16 cellular contexts compared by ENCODE assay signal in genomic region chr4:182015893-182016292, GRCh38.
A peak's percentile ranks its signal among the peaks of the same experiment; 100 is the strongest.
DNase-seq lines count a peak whose midpoint lies in the region; ATAC-seq, FAIRE-seq and TF ChIP-seq lines count a peak whose summit lies in the region.
"Had no signal": no experiment of that assay in that cellular context is flagged by ENCODE, and none has a peak within 500 bp of the region (broad histone marks: within the 10 kb centered on the region; RNA-seq: fewer than 3 reads in every experiment).

No MANE protein-coding gene starts in this region.

- no peaks in the 10 kb centered on the region for H3K79me2 ChIP-seq in smooth muscle cell (ENCODE audit: low read depth)
- no peaks in the 10 kb centered on the region for H3K79me2 ChIP-seq in neural progenitor cell (ENCODE audit: low read depth)
- H3K79me2 ChIP-seq: hepatocyte had no signal

- H4K20me1 ChIP-seq in smooth muscle cell (ENCODE audit: low read depth) (no peaks in the 10 kb centered on the region), neural progenitor cell (ENCODE audit: low read depth) (no peaks in the 10 kb centered on the region)

- TF ChIP-seq CTCF in GM13976 (IDR thresholded peaks at IDR 0.05; ENCODE audit: borderline replicate concordance, control extremely low read depth, extremely low read depth, insufficient read depth, missing control alignments) (no peak), epithelial cell of esophagus (IDR thresholded peaks at IDR 0.05; ENCODE audit: insufficient read depth, low read depth, low read length, missing control alignments) (no peak), smooth muscle cell (IDR thresholded peaks at IDR 0.05; ENCODE audit: borderline replicate concordance, insufficient read depth, poor library complexity, severe bottlenecking) (no peak), neural progenitor cell (IDR thresholded peaks at IDR 0.05) (no peak)

- in situ Hi-C loops in GM13976 (cut with MboI; ENCODE audit: low sequenced_read_pairs, unreplicated experiment): no loop called here

- no peaks in the 10 kb centered on the region for H3F3A ChIP-seq in smooth muscle cell (ENCODE audit: low read depth)
- no peaks in the 10 kb centered on the region for H3F3A ChIP-seq in neural progenitor cell (ENCODE audit: low read depth)

- WGBS in smooth muscle cell (ENCODE audit: low lambda C conversion rate): 2% methylated on average over 6 of the region's 6 CpGs

- H3K9me3 Mint-ChIP-seq in neural progenitor cell: no peaks in the 10 kb centered on the region
- no peaks in the 10 kb centered on the region for H3K9me3 Mint-ChIP-seq in activated CD8-positive, alpha-beta T cell treated with anti-CD3 and anti-CD28 coated beads, Interleukin-2, amount 10 ng/mL, durations not matched to agents 7 days and 5 days (ENCODE audit: insufficient read depth)

- DNase-seq in GM13976 (ENCODE audit: low spot score) (peak; percentile 53), HTR-8/SVneo (ENCODE audit: insufficient read length, low spot score) (peak; percentile 48), epithelial cell of esophagus (ENCODE audit: low read depth) (peak; percentile 42), smooth muscle cell (lab: John Stamatoyannopoulos, UW; ENCODE audit: unreplicated experiment) (no peak), neural progenitor cell (ENCODE audit: low spot score) (no peak)
- no peak for DNase-seq in activated CD4-positive, CD25-positive, alpha-beta regulatory T cell (lab: John Stamatoyannopoulos, UW)
- no peak for DNase-seq in activated CD8-positive, alpha-beta T cell treated with anti-CD3 and anti-CD28 coated beads, Interleukin-2, amount 10 ng/mL, durations not matched to agents 7 days and 5 days
- DNase-seq: activated naive CD4-positive, alpha-beta T cell treated with anti-CD3 and anti-CD28 coated beads for 36 hours; CD4-positive, CD25-positive, alpha-beta regulatory T cell; right lobe of liver; stimulated activated naive CD4-positive, alpha-beta T cell; uterus had no signal

- H3K9ac ChIP-seq in smooth muscle cell (ENCODE audit: low read depth) (peak overlapping the region; percentile 48), neural progenitor cell (no peak overlapping the region)

- peaks cover 8% of the 10 kb centered on the region for H3K27me3 Mint-ChIP-seq in neural progenitor cell (ENCODE audit: insufficient read depth, low read depth)
- H3K27me3 Mint-ChIP-seq in activated CD8-positive, alpha-beta T cell treated with anti-CD3 and anti-CD28 coated beads, Interleukin-2, amount 10 ng/mL, durations not matched to agents 7 days and 5 days (ENCODE audit: low read depth): no peaks in the 10 kb centered on the region
- H3K27me3 Mint-ChIP-seq: CD4-positive, CD25-positive, alpha-beta regulatory T cell had no signal

- H3K4me3 ChIP-seq in epithelial cell of esophagus (ENCODE audit: low read length) (no peak overlapping the region), smooth muscle cell (no peak overlapping the region), neural progenitor cell (no peak overlapping the region)
- H3K4me3 ChIP-seq: hepatocyte, right lobe of liver, uterus had no signal

- H3K4me3 Mint-ChIP-seq in neural progenitor cell: no peak overlapping the region
- no peak overlapping the region for H3K4me3 Mint-ChIP-seq in activated CD8-positive, alpha-beta T cell treated with anti-CD3 and anti-CD28 coated beads, Interleukin-2, amount 10 ng/mL, durations not matched to agents 7 days and 5 days
- H3K4me3 Mint-ChIP-seq: activated naive CD4-positive, alpha-beta T cell treated with anti-CD3 and anti-CD28 coated beads for 36 hours; CD4-positive, CD25-positive, alpha-beta regulatory T cell; nephron had no signal

- H3K9me3 ChIP-seq in smooth muscle cell (replicated peaks; ENCODE audit: low read depth) (no peaks in the 10 kb centered on the region), neural progenitor cell (ENCODE audit: low read depth) (no peaks in the 10 kb centered on the region)
- H3K9me3 ChIP-seq: right lobe of liver, uterus had no signal

- H3K36me3 Mint-ChIP-seq in neural progenitor cell: peaks cover 5% of the 10 kb centered on the region
- no peaks in the 10 kb centered on the region for H3K36me3 Mint-ChIP-seq in activated CD8-positive, alpha-beta T cell treated with anti-CD3 and anti-CD28 coated beads, Interleukin-2, amount 10 ng/mL, durations not matched to agents 7 days and 5 days (ENCODE audit: low read depth)
- H3K36me3 Mint-ChIP-seq: CD4-positive, CD25-positive, alpha-beta regulatory T cell had no signal

- peak overlapping the region; percentile 56 for H3K4me2 ChIP-seq in smooth muscle cell
- H3K4me2 ChIP-seq in neural progenitor cell: no peak overlapping the region
- H3K4me2 ChIP-seq: hepatocyte had no signal

- POLR2A ChIA-PET in activated CD8-positive, alpha-beta T cell treated with anti-CD3 and anti-CD28 coated beads, Interleukin-2, amount 10 ng/mL, durations not matched to agents 7 days and 5 days (lab: Charles Lee): no interaction called here

- no peak for ATAC-seq in activated CD8-positive, alpha-beta T cell treated with anti-CD3 and anti-CD28 coated beads, Interleukin-2, amount 10 ng/mL, durations not matched to agents 7 days and 5 days
- ATAC-seq: right lobe of liver had no signal

- peak; percentile 49 for FAIRE-seq in HTR-8/SVneo (lab: Jason Lieb, UNC)
- FAIRE-seq: endometrium, G401.6 had no signal

- no peaks in the 10 kb centered on the region for H3K36me3 ChIP-seq in smooth muscle cell (ENCODE audit: low read depth)
- H3K36me3 ChIP-seq in neural progenitor cell: no peaks in the 10 kb centered on the region
- H3K36me3 ChIP-seq: right lobe of liver, uterus had no signal

- H3K4me1 ChIP-seq in smooth muscle cell (ENCODE audit: low read depth) (no peaks in the 10 kb centered on the region), neural progenitor cell (no peaks in the 10 kb centered on the region)
- H3K4me1 ChIP-seq: right lobe of liver, uterus had no signal

- H3K27me3 ChIP-seq in smooth muscle cell (ENCODE audit: low read depth) (no peaks in the 10 kb centered on the region), neural progenitor cell (no peaks in the 10 kb centered on the region)
- H3K27me3 ChIP-seq: hepatocyte, right lobe of liver, uterus had no signal

- H3K27ac Mint-ChIP-seq in neural progenitor cell: no peak overlapping the region
- no peak overlapping the region for H3K27ac Mint-ChIP-seq in activated CD8-positive, alpha-beta T cell treated with anti-CD3 and anti-CD28 coated beads, Interleukin-2, amount 10 ng/mL, durations not matched to agents 7 days and 5 days
- H3K27ac Mint-ChIP-seq: activated naive CD4-positive, alpha-beta T cell treated with anti-CD3 and anti-CD28 coated beads for 36 hours; CD4-positive, CD25-positive, alpha-beta regulatory T cell; nephron had no signal

- CTCF ChIA-PET in activated CD8-positive, alpha-beta T cell treated with anti-CD3 and anti-CD28 coated beads, Interleukin-2, amount 10 ng/mL, durations not matched to agents 7 days and 5 days (lab: Charles Lee): no interaction called here

- peaks cover 7% of the 10 kb centered on the region for H3K4me1 Mint-ChIP-seq in neural progenitor cell
- H3K4me1 Mint-ChIP-seq in activated CD8-positive, alpha-beta T cell treated with anti-CD3 and anti-CD28 coated beads, Interleukin-2, amount 10 ng/mL, durations not matched to agents 7 days and 5 days (ENCODE audit: low read depth): no peaks in the 10 kb centered on the region
- H3K4me1 Mint-ChIP-seq: CD4-positive, CD25-positive, alpha-beta regulatory T cell; nephron had no signal

- H2AFZ ChIP-seq in smooth muscle cell (ENCODE audit: low read depth) (peak overlapping the region; percentile 31), neural progenitor cell (replicated peaks) (no peak overlapping the region)
- H2AFZ ChIP-seq: hepatocyte had no signal

- H3K27ac ChIP-seq in smooth muscle cell (ENCODE audit: low read depth): peak overlapping the region; percentile 92
- H3K27ac ChIP-seq in neural progenitor cell: no peak overlapping the region
- H3K27ac ChIP-seq: hepatocyte, right lobe of liver, uterus had no signal

Comparison
In these comparisons a context has a peak if more than half of its experiments do, and no peak if none do; other contexts are left out.
1. DNase-seq: peak in GM13976 (single experiment), HTR-8/SVneo (single experiment) and epithelial cell of esophagus (single experiment); none in smooth muscle cell (single experiment), activated CD4-positive, CD25-positive, alpha-beta regulatory T cell (0 of 4), neural progenitor cell (single experiment) and activated CD8-positive, alpha-beta T cell treated with anti-CD3 and anti-CD28 coated beads, Interleukin-2, amount 10 ng/mL, durations not matched to agents 7 days and 5 days (single experiment).